ENCODE assay signal across 10 cellular contexts in the genomic region with DNA sequence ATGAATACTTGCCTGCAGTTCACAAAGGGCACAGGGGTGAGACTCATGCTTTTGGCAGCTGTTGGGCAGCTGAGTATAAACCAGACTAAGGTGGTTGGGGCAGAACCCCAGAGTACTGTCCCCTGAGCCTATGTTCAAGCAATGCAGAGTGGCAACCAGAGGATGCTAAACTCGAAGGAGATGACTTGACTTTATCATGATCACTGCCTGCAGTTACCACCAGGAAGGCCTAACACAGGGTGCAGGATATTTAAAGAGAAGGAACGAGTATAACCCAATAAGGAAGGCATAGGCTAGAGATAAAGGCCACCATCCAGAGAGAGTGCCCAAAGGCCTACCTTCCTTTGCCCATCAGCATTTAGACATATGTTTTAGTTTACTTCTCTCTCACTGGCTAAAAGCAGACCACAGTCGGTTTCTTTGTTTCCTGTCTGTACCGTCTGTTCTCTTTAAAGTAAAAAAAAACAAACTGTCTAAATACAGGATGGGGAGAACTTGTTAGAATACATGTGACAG.
DNase-seq lines count a peak whose midpoint lies in the region; ATAC-seq, FAIRE-seq and TF ChIP-seq lines count a peak whose summit lies in the region.
"Had no signal": no experiment of that assay in that cellular context is flagged by ENCODE, and none has a peak within 500 bp of the region (broad histone marks: within the 10 kb centered on the region; RNA-seq: fewer than 3 reads in every experiment).

No MANE protein-coding gene starts in this region.

- POLR2A ChIA-PET in activated CD8-positive, alpha-beta T cell treated with anti-CD3 and anti-CD28 coated beads for 36 hours (lab: Charles Lee) = no interaction called here

- H3K36me3 Mint-ChIP-seq in activated CD8-positive, alpha-beta T cell treated with anti-CD3 and anti-CD28 coated beads for 36 hours (ENCODE audit: low read depth) = peaks cover 2% of the 10 kb centered on the region
- H3K36me3 Mint-ChIP-seq in natural killer cell = no peaks in the 10 kb centered on the region

- DNase-seq in GM12891 (ENCODE audit: insufficient read length, low spot score) (peak; percentile 16), natural killer cell (no peak), foreskin melanocyte (no peak), NCI-H2196 treated with DMSO at 0.1 percent for 48 hours (lab: John Stamatoyannopoulos, UW; ENCODE audit: unreplicated experiment) (no peak)
- peak; percentile 47 for DNase-seq in activated CD8-positive, alpha-beta T cell treated with anti-CD3 and anti-CD28 coated beads for 36 hours
- DNase-seq: NCI-H1694, Right ventricle myocardium superior had no signal

- intact Hi-C loops in activated CD8-positive, alpha-beta T cell treated with anti-CD3 and anti-CD28 coated beads for 36 hours (cut with micrococcal nuclease) = no loop called here
- intact Hi-C loops in natural killer cell (cut with micrococcal nuclease) = no loop called here

- H3K4me3 Mint-ChIP-seq in activated CD8-positive, alpha-beta T cell treated with anti-CD3 and anti-CD28 coated beads for 36 hours = no peak overlapping the region
- peak overlapping the region; percentile 66 for H3K4me3 Mint-ChIP-seq in natural killer cell

- TF ChIP-seq CTCF in activated CD8-positive, alpha-beta T cell treated with anti-CD3 and anti-CD28 coated beads for 36 hours (IDR thresholded peaks at IDR 0.05) = no peak
- TF ChIP-seq CTCF in natural killer cell (IDR thresholded peaks at IDR 0.05) = no peak

- FAIRE-seq in GM12891 (lab: Jason Lieb, UNC) = no peak

- TF ChIP-seq POLR2A in GM12891 (IDR thresholded peaks at IDR 0.05; ENCODE audit: low read depth, low read length) = no peak

- ATAC-seq in HG02981 (IDR thresholded peaks at IDR 0.05; ENCODE audit: unreplicated experiment) = peak; percentile 36
- ATAC-seq in activated CD8-positive, alpha-beta T cell treated with anti-CD3 and anti-CD28 coated beads for 36 hours = peak; percentile 29
- ATAC-seq in natural killer cell = peak; percentile 56 to 75 (median 65)
- no peak for ATAC-seq in HG02973 (IDR thresholded peaks at IDR 0.05; ENCODE audit: unreplicated experiment)
- ATAC-seq in HG02938 (IDR thresholded peaks at IDR 0.05; ENCODE audit: unreplicated experiment) = no peak

- H3K27me3 Mint-ChIP-seq in activated CD8-positive, alpha-beta T cell treated with anti-CD3 and anti-CD28 coated beads for 36 hours = no peaks in the 10 kb centered on the region
- H3K27me3 Mint-ChIP-seq in natural killer cell (ENCODE audit: low read depth in 2 of 2) = no peaks in the 10 kb centered on the region

- H3K4me1 Mint-ChIP-seq in activated CD8-positive, alpha-beta T cell treated with anti-CD3 and anti-CD28 coated beads for 36 hours (ENCODE audit: low read depth) = peaks cover 28% of the 10 kb centered on the region
- peaks cover 15 to 23% of the 10 kb centered on the region in 2 donors for H3K4me1 Mint-ChIP-seq in natural killer cell

- H3K9me3 Mint-ChIP-seq in activated CD8-positive, alpha-beta T cell treated with anti-CD3 and anti-CD28 coated beads for 36 hours = no peaks in the 10 kb centered on the region
- H3K9me3 Mint-ChIP-seq in natural killer cell = no peaks in the 10 kb centered on the region

- CTCF ChIA-PET in activated CD8-positive, alpha-beta T cell treated with anti-CD3 and anti-CD28 coated beads for 36 hours (lab: Charles Lee) = interaction anchor here (1.3 to 2.2 kb wide), 2 partner anchors 90 to 277 kb away, joined by 5 read pairs; no protein-coding TSS in a partner anchor

- H3K27ac Mint-ChIP-seq in activated CD8-positive, alpha-beta T cell treated with anti-CD3 and anti-CD28 coated beads for 36 hours = peak overlapping the region; percentile 63
- peak overlapping the region; percentile 74 to 83 for H3K27ac Mint-ChIP-seq in natural killer cell

TF ChIP-seq in GM12891, 5 proteins besides CTCF, POLR2A, EP300 and RAD21:
- TF ChIP-seq PAX5 (IDR thresholded peaks at IDR 0.05; ENCODE audit: insufficient read depth, low read length, severe bottlenecking) (no peak), POU2F2 (IDR thresholded peaks at IDR 0.05; ENCODE audit: low read depth, low read length) (no peak), POLR2AphosphoS5 (IDR thresholded peaks at IDR 0.05; ENCODE audit: low read depth, low read length) (no peak), TAF1 (IDR thresholded peaks at IDR 0.05; ENCODE audit: low read depth, low read length) (no peak), SPI1 (IDR thresholded peaks at IDR 0.05; ENCODE audit: low read depth, low read length) (no peak)

Comparison
In these comparisons a context has a peak if more than half of its experiments do, and no peak if none do; other contexts are left out.
1. DNase-seq: peak in GM12891 (single experiment) and activated CD8-positive, alpha-beta T cell treated with anti-CD3 and anti-CD28 coated beads for 36 hours (single experiment); none in natural killer cell (single experiment), foreskin melanocyte (single experiment) and NCI-H2196 treated with DMSO at 0.1 percent for 48 hours (single experiment).
2. ATAC-seq: peak in HG02981 (single experiment), activated CD8-positive, alpha-beta T cell treated with anti-CD3 and anti-CD28 coated beads for 36 hours (single experiment) and natural killer cell (3 of 3); none in HG02973 (single experiment) and HG02938 (single experiment).